ENCODE assay signal across 11 cellular contexts in the genomic region with DNA sequence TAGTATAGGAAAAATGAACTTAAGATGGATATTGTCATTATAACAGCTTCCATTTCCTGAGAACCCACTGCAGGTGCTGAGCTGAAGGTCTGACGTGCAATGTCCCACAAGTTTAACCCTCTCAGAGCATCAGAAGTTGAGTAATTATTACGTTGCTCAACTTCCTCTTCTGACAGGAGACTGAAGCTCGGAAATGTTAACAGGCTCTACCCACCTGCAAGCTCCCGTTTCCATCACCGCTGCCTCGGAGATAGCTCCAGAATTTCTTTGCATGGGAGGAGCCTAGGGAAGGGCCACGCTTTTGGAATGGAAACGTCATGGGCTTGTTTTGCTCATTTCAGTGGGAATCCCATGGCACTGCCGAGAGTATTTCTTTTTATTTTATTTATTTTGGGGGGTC. TPM values are rescaled to one million over a fixed set of nuclear protein-coding genes. Genes with fewer than 3 reads are reported as not detected.
DNase-seq lines count a peak whose midpoint lies in the region; ATAC-seq, FAIRE-seq and TF ChIP-seq lines count a peak whose summit lies in the region.
"Had no signal": no experiment of that assay in that cellular context is flagged by ENCODE, and none has a peak within 500 bp of the region (broad histone marks: within the 10 kb centered on the region; RNA-seq: fewer than 3 reads in every experiment).

No MANE protein-coding gene starts in this region.

- H3K79me2 ChIP-seq in HepG2 (ENCODE audit: insufficient read depth, low read length) (peaks cover 39% of the 10 kb centered on the region), mesendoderm (ENCODE audit: control insufficient read depth, insufficient read depth, low read length) (peaks cover 39% of the 10 kb centered on the region), PC-3 (ENCODE audit: low read length) (peaks cover 41% of the 10 kb centered on the region)

- H3K36me3 Mint-ChIP-seq in WTC11: peaks cover 8% of the 10 kb centered on the region

- peaks cover 35% of the 10 kb centered on the region for H4K20me1 ChIP-seq in HepG2 (ENCODE audit: insufficient read depth, low read length)
- peaks cover 16% of the 10 kb centered on the region; the same call in 1 of the 2 replicates for H4K20me1 ChIP-seq in PC-3 (ENCODE audit: low read length)

- no peak overlapping the region for H3K18ac ChIP-seq in mesendoderm (ENCODE audit: low read length)

- H3K9ac ChIP-seq in HepG2 (ENCODE audit: insufficient read depth, low read depth, low read length): peak overlapping the region; percentile 92; the same call in 1 of the 2 replicates
- no peak overlapping the region for H3K9ac ChIP-seq in mesendoderm (ENCODE audit: low read length)
- no peak overlapping the region for H3K9ac ChIP-seq in PC-3 (ENCODE audit: low read length)

- in situ Hi-C loops in HepG2 (cut with HindIII; ENCODE audit: extremely low pct_ligation_motif_present, low pct_unique_long_range_greater_than_20kb) (loop anchor here (5.0 kb wide), 1 partner anchor 483 kb away; no protein-coding TSS in a partner anchor), transverse colon (cut with MboI; ENCODE audit: low pct_ligation_motif_present in 1 of 4, low pct_unique_long_range_greater_than_20kb in 1 of 4, low sequenced_read_pairs in 3 of 4) (no loop called here)

- H2AFZ ChIP-seq in HepG2 (ENCODE audit: low read length): no peak overlapping the region
- H2AFZ ChIP-seq in PC-3 (ENCODE audit: low read length): no peak overlapping the region

- TF ChIP-seq POLR2A in HepG2 (IDR thresholded peaks at IDR 0.05; ENCODE audit: insufficient read depth in 1 of 2, low read depth in 2 of 2, low read length in 2 of 2): no peak
- TF ChIP-seq POLR2A in transverse colon (IDR thresholded peaks at IDR 0.05): no peak

- no peak for TF ChIP-seq CTCF in WTC11 (IDR thresholded peaks at IDR 0.05)
- TF ChIP-seq CTCF in HepG2 (CRISPR knock-in tag; IDR thresholded peaks at IDR 0.05): 0 out of 2 replicates have a peak, but pooled peaks have one; percentile 18
- TF ChIP-seq CTCF in transverse colon (IDR thresholded peaks at IDR 0.05): no peak
- no peak for TF ChIP-seq CTCF in PC-3 (conservative IDR thresholded peaks at IDR 0.05; ENCODE audit: low read depth, low read length)

- H3K4me3 ChIP-seq in HepG2 (replicated peaks in 1 of 3; ENCODE audit: insufficient read depth in 1 of 3, low read depth in 2 of 3, low read length in 3 of 3) (peak overlapping the region; percentile 69 to 89 (median 85)), transverse colon (peak overlapping the region in 1 of 4 donors; percentile 79), mesendoderm (ENCODE audit: low read length) (no peak overlapping the region), PC-3 (ENCODE audit: low read length) (no peak overlapping the region)

- ATAC-seq in WTC11: no peak
- ATAC-seq in HepG2: peak; percentile 12; the same call in 1 of the 3 replicates
- no peak for ATAC-seq in PC-3

- H3K4me3 Mint-ChIP-seq in WTC11: peak overlapping the region; percentile 58

- no peak overlapping the region for H3K56ac ChIP-seq in mesendoderm (ENCODE audit: low read length)

- no peak overlapping the region for H2AK5ac ChIP-seq in mesendoderm (ENCODE audit: low read length)

- no peak overlapping the region for H3K23ac ChIP-seq in mesendoderm (ENCODE audit: low read length)

- peaks cover 69% of the 10 kb centered on the region for H3K4me1 ChIP-seq in HepG2 (ENCODE audit: insufficient read depth, low read length)
- H3K4me1 ChIP-seq in transverse colon: peaks cover 18 to 52% (median 30%) of the 10 kb centered on the region in 4 donors
- peaks cover 6% of the 10 kb centered on the region for H3K4me1 ChIP-seq in mesendoderm (ENCODE audit: control insufficient read depth, low read depth, low read length)
- peaks cover 19% of the 10 kb centered on the region for H3K4me1 ChIP-seq in PC-3 (ENCODE audit: insufficient read depth, low read length)

- peaks cover 0 to 15% of the 10 kb centered on the region in 2 experiments; a peak in 3 of 5 replicates for H3K27me3 ChIP-seq in HepG2 (ENCODE audit: control insufficient read depth in 1 of 2, insufficient read depth in 2 of 2, low read length in 2 of 2)
- H3K27me3 ChIP-seq in transverse colon: peaks cover 7% of the 10 kb centered on the region
- peaks cover 5% of the 10 kb centered on the region for H3K27me3 ChIP-seq in mesendoderm (ENCODE audit: insufficient read depth, low read length, poor library complexity)
- no peaks in the 10 kb centered on the region for H3K27me3 ChIP-seq in PC-3 (ENCODE audit: low read length)
- H3K27me3 ChIP-seq: uterus had no signal

- H4K5ac ChIP-seq in mesendoderm (ENCODE audit: low read length): no peak overlapping the region

- peak overlapping the region; percentile 80 for H3K4me2 ChIP-seq in HepG2 (ENCODE audit: low read depth, low read length)
- no peak overlapping the region for H3K4me2 ChIP-seq in mesendoderm (ENCODE audit: low read length)
- H3K4me2 ChIP-seq in PC-3 (ENCODE audit: low read length): no peak overlapping the region

- no peaks in the 10 kb centered on the region for H3K9me3 Mint-ChIP-seq in WTC11

- peaks cover 17% of the 10 kb centered on the region for H3K79me1 ChIP-seq in mesendoderm (ENCODE audit: low read length)

- H3K4me1 Mint-ChIP-seq in WTC11: peaks cover 44% of the 10 kb centered on the region

- no peak overlapping the region for H2BK15ac ChIP-seq in mesendoderm (replicated peaks; ENCODE audit: low read depth)

- no peak overlapping the region for H3K4ac ChIP-seq in mesendoderm (ENCODE audit: low read depth, low read length)

- peaks cover 26% of the 10 kb centered on the region for H3K27me3 Mint-ChIP-seq in WTC11 (ENCODE audit: low read depth)

- H2BK5ac ChIP-seq in mesendoderm (ENCODE audit: low read length): no peak overlapping the region

- H3K36me3 ChIP-seq in KOPT-K1 (ENCODE audit: insufficient read depth, low read length) (peaks cover 23% of the 10 kb centered on the region), HepG2 (replicated peaks in 1 of 2; ENCODE audit: control insufficient read depth in 1 of 2, insufficient read depth in 2 of 2, low read length in 2 of 2) (peaks cover 1 to 16% of the 10 kb centered on the region in 2 experiments; a peak in 4 of 5 replicates), transverse colon (no peaks in the 10 kb centered on the region), mesendoderm (ENCODE audit: control insufficient read depth, insufficient read depth, low read length) (no peaks in the 10 kb centered on the region), PC-3 (ENCODE audit: low read depth, low read length) (no peaks in the 10 kb centered on the region; the same call in 1 of the 2 replicates)
- H3K36me3 ChIP-seq: uterus had no signal

- BruUV-seq in HepG2 (replicated peaks; lab: Mats Ljungman, UMichigan): no TSS peak
- no TSS peak for BruUV-seq in PC-3 (replicated peaks; lab: Mats Ljungman, UMichigan)

- H3K27ac Mint-ChIP-seq in WTC11: peak overlapping the region; percentile 65

- POLR2A ChIA-PET in WTC11 (lab: Charles Lee): interaction anchor here (0.6 to 1.4 kb wide), 2 partner anchors 458 to 485 kb away, joined by 4 to 7 read pairs; no protein-coding TSS in a partner anchor
- POLR2A ChIA-PET in HepG2 (lab: Yijun Ruan, JAX): interaction anchor here (0.8 to 4.0 kb wide), 13 partner anchors 12 to 544 kb away, joined by 3 to 50 read pairs (median 4); a partner anchor contains a TSS
- POLR2A ChIA-PET in PC-3 (lab: Charles Lee; ENCODE audit: unreplicated experiment): no interaction called here

- no peaks in the 10 kb centered on the region for H3F3A ChIP-seq in PC-3 (ENCODE audit: low read length, unreplicated experiment)

- H3K9me2 ChIP-seq in PC-3 (replicated peaks; ENCODE audit: low read length): no peaks in the 10 kb centered on the region

- 0% methylated on average over 9 of the region's 9 CpGs for WGBS in HepG2 (ENCODE audit: low lambda C conversion rate)
- WGBS in transverse colon (ENCODE audit: low coverage in 1 of 2), 2 donors: 49 to 70% methylated on average over 7 to 9 of the region's 9 CpGs
- WGBS in mesendoderm (ENCODE audit: extremely low coverage, insufficient coverage, low lambda C conversion rate): no CpG with 5 or more reads among the region's 9 CpGs

- TF ChIP-seq EP300 in HepG2 (IDR thresholded peaks at IDR 0.05; ENCODE audit: low read depth in 2 of 2, low read length in 2 of 2): no peak
- TF ChIP-seq EP300 in HepG2 (CRISPR knock-in tag; IDR thresholded peaks at IDR 0.05; ENCODE audit: borderline replicate concordance): no peak
- TF ChIP-seq EP300 in transverse colon (IDR thresholded peaks at IDR 0.05; ENCODE audit: low read depth): no peak

- H4K8ac ChIP-seq in mesendoderm (ENCODE audit: low read depth, low read length): no peak overlapping the region

- no peak overlapping the region for H2BK120ac ChIP-seq in mesendoderm (ENCODE audit: low read depth, low read length)

- intact Hi-C loops in HepG2 (cut with micrococcal nuclease; ENCODE audit: unreplicated experiment): loop anchor here (1.0 to 10.0 kb wide), 2 partner anchors 450 to 486 kb away; a partner anchor contains a TSS
- intact Hi-C loops in transverse colon (cut with DNase I; ENCODE audit: low total_unique reads): no loop called here
- intact Hi-C loops in PC-3 (cut with micrococcal nuclease): no loop called here

- DNase-seq in DMS153 (lab: John Stamatoyannopoulos, UW) (peak; percentile 52), WTC11 (ENCODE audit: low spot score) (no peak), HepG2 (ENCODE audit: low spot score) (peak; percentile 66), NCI-H524 treated with DMSO at 0.1 percent for 48 hours (lab: John Stamatoyannopoulos, UW) (no peak), transverse colon (no peak), mesendoderm (no peak), PC-3 (no peak)
- DNase-seq: uterus had no signal

- H3K27ac ChIP-seq in KOPT-K1 (ENCODE audit: low read depth, low read length, poor library complexity, severe bottlenecking) (peak overlapping the region; percentile 83), HepG2 (ENCODE audit: extremely low read length, insufficient read depth, low read length) (peak overlapping the region; percentile 30), transverse colon (peak overlapping the region in 1 of 4 donors; percentile 93), mesendoderm (ENCODE audit: low read depth, low read length) (no peak overlapping the region), PC-3 (ENCODE audit: low read length) (no peak overlapping the region)

- no peak for TF ChIP-seq RAD21 in HepG2 (CRISPR knock-in tag; IDR thresholded peaks at IDR 0.05)

- H3K9me3 ChIP-seq in KOPT-K1 (ENCODE audit: insufficient read depth, low read length, poor library complexity, severe bottlenecking): no peaks in the 10 kb centered on the region
- no peaks in the 10 kb centered on the region for H3K9me3 ChIP-seq in HepG2 (ENCODE audit: low read length)
- H3K9me3 ChIP-seq in transverse colon: no peaks in the 10 kb centered on the region
- H3K9me3 ChIP-seq in PC-3 (ENCODE audit: low read length): no peaks in the 10 kb centered on the region
- H3K9me3 ChIP-seq: uterus had no signal

- CTCF ChIA-PET in WTC11 (lab: Charles Lee) (interaction anchor here (0.7 to 5.5 kb wide), 47 partner anchors 12 to 597 kb away, joined by 3 to 65 read pairs (median 7); a partner anchor contains a TSS), HepG2 (lab: Yijun Ruan, JAX; ENCODE audit: low intra/inter-chr PET ratio, low total read pairs) (interaction anchor here (0.8 to 2.2 kb wide), 2 partner anchors 486 to 493 kb away, joined by 3 to 17 read pairs; no protein-coding TSS in a partner anchor), PC-3 (lab: Charles Lee) (interaction anchor here (0.5 to 1.7 kb wide), 2 partner anchors 15 to 493 kb away, joined by 3 to 4 read pairs; no protein-coding TSS in a partner anchor)

- no peak for FAIRE-seq in HepG2 (lab: Jason Lieb, UNC)

RNA-seq across cellular contexts. Expression of a gene that starts 1.0 kb away (rescaled TPM):
- 55.4 to 71.1 TPM (median 58.1 TPM) in 3 replicates for total RNA-seq in WTC11 (2021)
- 51.0 and 53.8 TPM in 2 replicates for total RNA-seq in HepG2 (2016; rRNA removed; fragmentation: Illumina TruSeq; extraction: Trizol)
- total RNA-seq in HepG2 (2016; cell fraction: cytosol; rRNA removed; fragmentation: Illumina TruSeq; extraction: Trizol; ENCODE audit: low read depth): 18.8 and 21.6 TPM in 2 replicates
- 51.4 and 52.7 TPM in 2 replicates for total RNA-seq in HepG2 (2016; cell fraction: insoluble cytoplasmic fraction; rRNA removed; fragmentation: Illumina TruSeq; extraction: Trizol)
- 27.5 and 28.2 TPM in 2 replicates for total RNA-seq in HepG2 (2016; cell fraction: membrane; rRNA removed; fragmentation: Illumina TruSeq; extraction: Trizol)
- total RNA-seq in HepG2 (2016; cell fraction: nucleus; rRNA removed; fragmentation: Illumina TruSeq; extraction: Trizol): 24.5 and 26.0 TPM in 2 replicates
- polyA plus RNA-seq in HepG2 (2011; rRNA removed): 49.1 and 52.7 TPM in 2 replicates
- 51.6 and 54.5 TPM in 2 replicates for polyA plus RNA-seq in HepG2 (2011; cell fraction: cytosol; rRNA removed)
- 33.4 and 35.2 TPM in 2 replicates for polyA plus RNA-seq in HepG2 (2011; cell fraction: nucleus; rRNA removed)
- 25.7 and 35.9 TPM in 2 replicates for polyA plus RNA-seq in HepG2 (2012)
- 25.5 and 33.2 TPM in 2 replicates for polyA plus RNA-seq in HepG2 (2016; cell fraction: cytosol; fragmentation: Illumina TruSeq; extraction: Trizol; ENCODE audit: low read depth)
- polyA plus RNA-seq in HepG2 (2016; cell fraction: insoluble cytoplasmic fraction; fragmentation: Illumina TruSeq; extraction: Trizol; ENCODE audit: low read depth): 70.9 and 81.2 TPM in 2 replicates
- 24.8 and 34.0 TPM in 2 replicates for polyA plus RNA-seq in HepG2 (2016; cell fraction: membrane; fragmentation: Illumina TruSeq; extraction: Trizol; ENCODE audit: low read depth)
- 54.6 and 61.5 TPM in 2 replicates for polyA plus RNA-seq in HepG2 (2016; cell fraction: nucleus; fragmentation: Illumina TruSeq; extraction: Trizol; ENCODE audit: insufficient read depth, low read depth)
- 26.8 and 119 TPM in 2 replicates for polyA minus RNA-seq in HepG2 (2011; rRNA and poly(A)+ RNA removed; ENCODE audit: low replicate concordance)
- polyA minus RNA-seq in HepG2 (2011; cell fraction: cytosol; rRNA and poly(A)+ RNA removed): 14.8 and 17.0 TPM in 2 replicates
- polyA minus RNA-seq in HepG2 (2011; cell fraction: nucleus; rRNA and poly(A)+ RNA removed): 15.9 and 18.4 TPM in 2 replicates
- total RNA-seq in transverse colon: 10 to 100 TPM; 11.3 to 19.1 (median 14.3) TPM
- polyA plus RNA-seq in mesendoderm (2013, experiment 1 of 2): 42.0 TPM
- polyA plus RNA-seq in mesendoderm (2013, experiment 2 of 2): 43.1 TPM
- 50.2 and 60.6 TPM in 2 replicates for total RNA-seq in PC-3 (2014; rRNA removed)

RNA-seq across cellular contexts. Expression of a gene that starts 4.0 kb away (rescaled TPM):
- total RNA-seq in WTC11 (2021) (0.11 TPM in 1 of 3 replicates, not detected in the others), HepG2 (2016; rRNA removed; fragmentation: Illumina TruSeq; extraction: Trizol) (not detected in 2 replicates), transverse colon (not detected), PC-3 (2014; rRNA removed) (not detected in 2 replicates)
- total RNA-seq in HepG2 (2016; cell fraction: cytosol; rRNA removed; fragmentation: Illumina TruSeq; extraction: Trizol; ENCODE audit: low read depth): not detected in 2 replicates
- not detected in 2 replicates for total RNA-seq in HepG2 (2016; cell fraction: insoluble cytoplasmic fraction; rRNA removed; fragmentation: Illumina TruSeq; extraction: Trizol)
- total RNA-seq in HepG2 (2016; cell fraction: membrane; rRNA removed; fragmentation: Illumina TruSeq; extraction: Trizol): not detected in 2 replicates
- not detected in 2 replicates for total RNA-seq in HepG2 (2016; cell fraction: nucleus; rRNA removed; fragmentation: Illumina TruSeq; extraction: Trizol)
- not detected in 2 replicates for polyA plus RNA-seq in HepG2 (2011; rRNA removed)
- not detected in 2 replicates for polyA plus RNA-seq in HepG2 (2011; cell fraction: cytosol; rRNA removed)
- polyA plus RNA-seq in HepG2 (2011; cell fraction: nucleus; rRNA removed): 0.10 TPM in 1 of 2 replicates, not detected in the other
- not detected in 2 replicates for polyA plus RNA-seq in HepG2 (2012)
- polyA plus RNA-seq in HepG2 (2016; cell fraction: cytosol; fragmentation: Illumina TruSeq; extraction: Trizol; ENCODE audit: low read depth): not detected in 2 replicates
- polyA plus RNA-seq in HepG2 (2016; cell fraction: insoluble cytoplasmic fraction; fragmentation: Illumina TruSeq; extraction: Trizol; ENCODE audit: low read depth): not detected in 2 replicates
- not detected in 2 replicates for polyA plus RNA-seq in HepG2 (2016; cell fraction: membrane; fragmentation: Illumina TruSeq; extraction: Trizol; ENCODE audit: low read depth)
- polyA plus RNA-seq in HepG2 (2016; cell fraction: nucleus; fragmentation: Illumina TruSeq; extraction: Trizol; ENCODE audit: insufficient read depth, low read depth): not detected in 2 replicates
- not detected in 2 replicates for polyA minus RNA-seq in HepG2 (2011; rRNA and poly(A)+ RNA removed; ENCODE audit: low replicate concordance)
- not detected in 2 replicates for polyA minus RNA-seq in HepG2 (2011; cell fraction: cytosol; rRNA and poly(A)+ RNA removed)
- polyA minus RNA-seq in HepG2 (2011; cell fraction: nucleus; rRNA and poly(A)+ RNA removed): not detected in 2 replicates
- not detected for polyA plus RNA-seq in mesendoderm (2013, experiment 1 of 2)
- polyA plus RNA-seq in mesendoderm (2013, experiment 2 of 2): not detected
- total RNA-seq: M059J had no signal
- polyA plus RNA-seq: neural cell had no signal

RNA-seq across cellular contexts. Expression of a gene that starts 17.0 kb away (rescaled TPM):
- total RNA-seq in WTC11 (2021): 19.3 to 20.0 TPM (median 19.7 TPM) in 3 replicates
- 8.2 and 8.3 TPM in 2 replicates for total RNA-seq in HepG2 (2016; rRNA removed; fragmentation: Illumina TruSeq; extraction: Trizol)
- 1.6 and 1.8 TPM in 2 replicates for total RNA-seq in HepG2 (2016; cell fraction: cytosol; rRNA removed; fragmentation: Illumina TruSeq; extraction: Trizol; ENCODE audit: low read depth)
- 6.6 and 9.5 TPM in 2 replicates for total RNA-seq in HepG2 (2016; cell fraction: insoluble cytoplasmic fraction; rRNA removed; fragmentation: Illumina TruSeq; extraction: Trizol)
- total RNA-seq in HepG2 (2016; cell fraction: membrane; rRNA removed; fragmentation: Illumina TruSeq; extraction: Trizol): 5.0 and 6.5 TPM in 2 replicates
- total RNA-seq in HepG2 (2016; cell fraction: nucleus; rRNA removed; fragmentation: Illumina TruSeq; extraction: Trizol): 7.3 TPM in 2 replicates
- polyA plus RNA-seq in HepG2 (2011; rRNA removed): 8.4 and 10.8 TPM in 2 replicates
- polyA plus RNA-seq in HepG2 (2011; cell fraction: cytosol; rRNA removed): 6.1 and 7.8 TPM in 2 replicates
- polyA plus RNA-seq in HepG2 (2011; cell fraction: nucleus; rRNA removed): 22.8 and 23.1 TPM in 2 replicates
- 4.2 and 5.8 TPM in 2 replicates for polyA plus RNA-seq in HepG2 (2012)
- 1.0 and 1.8 TPM in 2 replicates for polyA plus RNA-seq in HepG2 (2016; cell fraction: cytosol; fragmentation: Illumina TruSeq; extraction: Trizol; ENCODE audit: low read depth)
- polyA plus RNA-seq in HepG2 (2016; cell fraction: insoluble cytoplasmic fraction; fragmentation: Illumina TruSeq; extraction: Trizol; ENCODE audit: low read depth): 7.0 and 8.8 TPM in 2 replicates
- 3.2 TPM in 2 replicates for polyA plus RNA-seq in HepG2 (2016; cell fraction: membrane; fragmentation: Illumina TruSeq; extraction: Trizol; ENCODE audit: low read depth)
- 17.2 and 17.7 TPM in 2 replicates for polyA plus RNA-seq in HepG2 (2016; cell fraction: nucleus; fragmentation: Illumina TruSeq; extraction: Trizol; ENCODE audit: insufficient read depth, low read depth)
- 10.0 and 29.3 TPM in 2 replicates for polyA minus RNA-seq in HepG2 (2011; rRNA and poly(A)+ RNA removed; ENCODE audit: low replicate concordance)
- polyA minus RNA-seq in HepG2 (2011; cell fraction: cytosol; rRNA and poly(A)+ RNA removed): 2.7 and 3.2 TPM in 2 replicates
- polyA minus RNA-seq in HepG2 (2011; cell fraction: nucleus; rRNA and poly(A)+ RNA removed): 5.0 and 5.6 TPM in 2 replicates
- total RNA-seq in transverse colon: 10 to 100 TPM; 21.8 to 54.2 (median 29.6) TPM
- polyA plus RNA-seq in mesendoderm (2013, experiment 1 of 2): 11.8 TPM
- 11.2 TPM for polyA plus RNA-seq in mesendoderm (2013, experiment 2 of 2)
- total RNA-seq in PC-3 (2014; rRNA removed): 19.1 and 20.8 TPM in 2 replicates

RNA-seq across cellular contexts. Expression of a gene that starts 40.5 kb away (rescaled TPM):
- 6.9 to 10.7 TPM (median 8.2 TPM) in 3 replicates for total RNA-seq in WTC11 (2021)
- not detected in 2 replicates for total RNA-seq in HepG2 (2016; rRNA removed; fragmentation: Illumina TruSeq; extraction: Trizol)
- not detected in 2 replicates for total RNA-seq in HepG2 (2016; cell fraction: cytosol; rRNA removed; fragmentation: Illumina TruSeq; extraction: Trizol; ENCODE audit: low read depth)
- total RNA-seq in HepG2 (2016; cell fraction: insoluble cytoplasmic fraction; rRNA removed; fragmentation: Illumina TruSeq; extraction: Trizol): not detected in 2 replicates
- total RNA-seq in HepG2 (2016; cell fraction: membrane; rRNA removed; fragmentation: Illumina TruSeq; extraction: Trizol): not detected in 2 replicates
- not detected in 2 replicates for total RNA-seq in HepG2 (2016; cell fraction: nucleus; rRNA removed; fragmentation: Illumina TruSeq; extraction: Trizol)
- 0.05 TPM in 1 of 2 replicates, not detected in the other for polyA plus RNA-seq in HepG2 (2011; rRNA removed)
- not detected in 2 replicates for polyA plus RNA-seq in HepG2 (2011; cell fraction: cytosol; rRNA removed)
- not detected in 2 replicates for polyA plus RNA-seq in HepG2 (2011; cell fraction: nucleus; rRNA removed)
- polyA plus RNA-seq in HepG2 (2012): not detected in 2 replicates
- polyA plus RNA-seq in HepG2 (2016; cell fraction: cytosol; fragmentation: Illumina TruSeq; extraction: Trizol; ENCODE audit: low read depth): not detected in 2 replicates
- polyA plus RNA-seq in HepG2 (2016; cell fraction: insoluble cytoplasmic fraction; fragmentation: Illumina TruSeq; extraction: Trizol; ENCODE audit: low read depth): not detected in 2 replicates
- polyA plus RNA-seq in HepG2 (2016; cell fraction: membrane; fragmentation: Illumina TruSeq; extraction: Trizol; ENCODE audit: low read depth): not detected in 2 replicates
- polyA plus RNA-seq in HepG2 (2016; cell fraction: nucleus; fragmentation: Illumina TruSeq; extraction: Trizol; ENCODE audit: insufficient read depth, low read depth): not detected in 2 replicates
- polyA minus RNA-seq in HepG2 (2011; rRNA and poly(A)+ RNA removed; ENCODE audit: low replicate concordance): not detected in 2 replicates
- polyA minus RNA-seq in HepG2 (2011; cell fraction: cytosol; rRNA and poly(A)+ RNA removed): not detected in 2 replicates
- not detected in 2 replicates for polyA minus RNA-seq in HepG2 (2011; cell fraction: nucleus; rRNA and poly(A)+ RNA removed)
- under 1 TPM in 1 of 4 donors, not detected in 3; 0.41 TPM for total RNA-seq in transverse colon
- 5.4 TPM for polyA plus RNA-seq in mesendoderm (2013, experiment 1 of 2)
- 5.1 TPM for polyA plus RNA-seq in mesendoderm (2013, experiment 2 of 2)
- 0.47 and 1.3 TPM in 2 replicates for total RNA-seq in PC-3 (2014; rRNA removed)
- polyA plus RNA-seq: neural cell had no signal

Comparison
In these comparisons a context has a peak if more than half of its experiments do, and no peak if none do; other contexts are left out.
1. DNase-seq: peak in DMS153 (single experiment) and HepG2 (single experiment); none in WTC11 (single experiment), NCI-H524 treated with DMSO at 0.1 percent for 48 hours (single experiment), transverse colon (single experiment), mesendoderm (single experiment) and PC-3 (single experiment).
2. H3K27ac ChIP-seq: peak in KOPT-K1 (single experiment) and HepG2 (single experiment); none in mesendoderm (single experiment) and PC-3 (single experiment).
3. H3K4me3 ChIP-seq: peak in HepG2 (3 of 3); none in mesendoderm (single experiment) and PC-3 (single experiment).